In genomic region chr4:118032691-118033090, GRCh38 we compare ENCODE assay signal across 8 cellular contexts. TPM values are rescaled to one million over a fixed set of nuclear protein-coding genes. Genes with fewer than 3 reads are reported as not detected.
DNase-seq lines count a peak whose midpoint lies in the region; ATAC-seq, FAIRE-seq and TF ChIP-seq lines count a peak whose summit lies in the region.

No MANE protein-coding gene starts in this region.

- H3K27me3 ChIP-seq in left ventricle myocardium inferior (ENCODE audit: low read depth) (peaks cover 76% of the 10 kb centered on the region), right cardiac atrium (ENCODE audit: control insufficient read depth, insufficient read depth) (peaks cover 6% of the 10 kb centered on the region), iPS-15b (ENCODE audit: control insufficient read depth, insufficient read depth, low read length) (peaks cover 4% of the 10 kb centered on the region)

- ATAC-seq in right cardiac atrium (no peak), HG03342 (IDR thresholded peaks at IDR 0.05; ENCODE audit: unreplicated experiment) (no peak)
- ATAC-seq in activated T-helper 17 cell treated with anti-CD3 and anti-CD28 coated beads, Interleukin-2, amount 50 U/mL, for 72 hours (replicated peaks): no peak

- no peak overlapping the region for H3K27ac Mint-ChIP-seq in activated T-helper 17 cell treated with anti-CD3 and anti-CD28 coated beads, Interleukin-2, amount 50 U/mL, for 72 hours

- no peaks in the 10 kb centered on the region for H3K9me3 Mint-ChIP-seq in activated T-helper 17 cell treated with anti-CD3 and anti-CD28 coated beads, Interleukin-2, amount 50 U/mL, for 72 hours

- intact Hi-C loops in left ventricle myocardium inferior (cut with micrococcal nuclease) (no loop called here), right cardiac atrium (cut with DNase I) (no loop called here)

- H3K4me1 ChIP-seq in left ventricle myocardium inferior (peaks cover 13% of the 10 kb centered on the region), right cardiac atrium (ENCODE audit: control insufficient read depth, insufficient read depth, low read length) (no peaks in the 10 kb centered on the region), iPS-15b (ENCODE audit: control insufficient read depth, insufficient read depth, low read length) (no peaks in the 10 kb centered on the region)

- no peak overlapping the region for H3K4me3 Mint-ChIP-seq in activated T-helper 17 cell treated with anti-CD3 and anti-CD28 coated beads, Interleukin-2, amount 50 U/mL, for 72 hours

- H3K4me3 ChIP-seq in left ventricle myocardium inferior: peak overlapping the region; percentile 59
- no peak overlapping the region for H3K4me3 ChIP-seq in right cardiac atrium (ENCODE audit: low read length)
- peak overlapping the region; percentile 58 for H3K4me3 ChIP-seq in iPS-15b (ENCODE audit: low read depth, low read length)

- H3K9me3 ChIP-seq in left ventricle myocardium inferior (replicated peaks) (no peaks in the 10 kb centered on the region), right cardiac atrium (ENCODE audit: control insufficient read depth, low read length) (no peaks in the 10 kb centered on the region), iPS-15b (ENCODE audit: control insufficient read depth, insufficient read depth, low read length) (no peaks in the 10 kb centered on the region)

- peaks cover 4% of the 10 kb centered on the region for H3K4me1 Mint-ChIP-seq in activated T-helper 17 cell treated with anti-CD3 and anti-CD28 coated beads, Interleukin-2, amount 50 U/mL, for 72 hours

- DNase-seq in left ventricle myocardium inferior: no peak
- no peak for DNase-seq in right cardiac atrium
- DNase-seq in SK-MEL-5 (ENCODE audit: low read depth, low spot score): peak; percentile 22
- peak; percentile 21 for DNase-seq in urothelium cell line (ENCODE audit: low spot score)
- no peak for DNase-seq in MV-4-11 (lab: John Stamatoyannopoulos, UW)

- no peak for FAIRE-seq in urothelium cell line (lab: Jason Lieb, UNC)

- TF ChIP-seq CTCF in left ventricle myocardium inferior (IDR thresholded peaks at IDR 0.05; ENCODE audit: borderline replicate concordance): no peak

- H3K36me3 ChIP-seq in left ventricle myocardium inferior: no peaks in the 10 kb centered on the region
- no peaks in the 10 kb centered on the region for H3K36me3 ChIP-seq in iPS-15b (ENCODE audit: control insufficient read depth, insufficient read depth, low read length)

- H3K27ac ChIP-seq in left ventricle myocardium inferior (replicated peaks): no peak overlapping the region
- H3K27ac ChIP-seq in right cardiac atrium (ENCODE audit: low read length): no peak overlapping the region

- H3K9ac ChIP-seq in iPS-15b (ENCODE audit: low read depth, low read length): no peak overlapping the region

- no peaks in the 10 kb centered on the region for H3K36me3 Mint-ChIP-seq in activated T-helper 17 cell treated with anti-CD3 and anti-CD28 coated beads, Interleukin-2, amount 50 U/mL, for 72 hours (ENCODE audit: low read depth)

- 67% methylated on average over 2 of the region's 2 CpGs for WGBS in right cardiac atrium

- in situ Hi-C loops in SK-MEL-5 (cut with HindIII; ENCODE audit: low pct_unique_long_range_greater_than_20kb, low sequenced_read_pairs): no loop called here

- H3K27me3 Mint-ChIP-seq in activated T-helper 17 cell treated with anti-CD3 and anti-CD28 coated beads, Interleukin-2, amount 50 U/mL, for 72 hours: peaks cover 27% of the 10 kb centered on the region

RNA-seq across cellular contexts. Expression of gene NDST3, which starts 1.6 kb away (rescaled TPM):
- total RNA-seq in left ventricle myocardium inferior (not detected), right cardiac atrium (under 1 TPM in 1 of 4 donors, not detected in 3; 0.20 TPM)
- polyA plus RNA-seq in right cardiac atrium: 0.02 TPM
- 0.05 TPM in 1 of 2 replicates, not detected in the other for total RNA-seq in SK-MEL-5 (2014; rRNA removed; shearing (Covaris generic))
- polyA plus RNA-seq in SK-MEL-5 (2015; cell fraction: cytosol; rRNA removed): 0.03 TPM in 1 of 2 replicates, not detected in the other
- polyA plus RNA-seq in SK-MEL-5 (2015; cell fraction: nucleus; rRNA removed): 0.22 and 0.80 TPM in 2 replicates
- not detected for total RNA-seq in activated T-helper 17 cell treated with anti-CD3 and anti-CD28 coated beads, Interleukin-2, amount 50 U/mL, for 72 hours

Comparison
In these comparisons a context has a peak if more than half of its experiments do, and no peak if none do; other contexts are left out.
1. DNase-seq: peak in SK-MEL-5 (single experiment) and urothelium cell line (single experiment); none in left ventricle myocardium inferior (single experiment), right cardiac atrium (0 of 3) and MV-4-11 (single experiment).